8 cellular contexts compared by ENCODE assay signal in the genomic region with DNA sequence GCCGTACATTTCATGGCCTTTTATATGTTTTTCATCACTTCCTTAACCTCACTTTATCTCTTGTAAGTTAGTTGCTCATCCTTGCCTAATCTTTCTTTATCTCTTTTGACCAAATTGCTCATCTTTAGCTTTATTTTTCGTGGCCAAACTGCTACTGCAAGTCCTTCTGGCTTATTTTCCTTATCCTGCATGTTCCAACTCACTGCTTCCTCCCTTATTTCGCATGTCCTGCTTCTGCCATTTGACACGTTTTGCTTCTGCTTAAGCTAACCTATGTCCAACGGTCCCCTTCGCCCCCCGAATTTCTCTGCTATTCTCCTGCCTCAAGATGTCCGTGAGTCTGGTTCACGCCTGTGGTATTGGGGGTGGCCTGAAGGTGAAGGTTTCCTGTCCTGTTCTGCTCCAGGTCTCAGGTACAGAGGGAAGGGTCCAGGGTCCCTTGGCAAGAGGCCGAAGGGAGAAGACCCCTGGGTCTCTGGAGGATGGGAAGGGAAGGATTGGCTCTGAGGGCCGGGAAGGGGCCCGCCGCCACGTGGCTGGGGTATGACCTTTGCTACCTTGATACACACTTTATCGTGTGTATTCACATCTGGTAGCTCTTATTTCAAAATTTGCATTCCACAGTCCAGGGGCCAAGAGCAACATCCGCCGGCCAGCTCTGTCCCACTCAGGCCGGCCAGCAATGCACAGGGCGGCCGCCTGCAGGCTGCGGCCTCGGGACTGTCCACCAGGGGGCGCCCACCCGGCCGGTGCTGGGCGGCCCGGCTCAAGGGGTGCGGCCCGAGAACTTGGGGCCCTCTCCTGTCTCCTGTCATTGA. TPM values are rescaled to one million over a fixed set of nuclear protein-coding genes. Genes with fewer than 3 reads are reported as not detected.
DNase-seq lines count a peak whose midpoint lies in the region; ATAC-seq and TF ChIP-seq lines count a peak whose summit lies in the region.

No MANE protein-coding gene starts in this region.

- H3K4me3 ChIP-seq in ACC112 (ENCODE audit: low read depth, low read length) (no peak overlapping the region), NB4 (ENCODE audit: low read depth, low read length) (no peak overlapping the region), esophagus muscularis mucosa (no peak overlapping the region), transverse colon (no peak overlapping the region)

- no peaks in the 10 kb centered on the region for H3K36me3 ChIP-seq in ACC112 (ENCODE audit: insufficient read depth, low read length)
- H3K36me3 ChIP-seq in esophagus muscularis mucosa, result no peaks in the 10 kb centered on the region
- H3K36me3 ChIP-seq in transverse colon, result no peaks in the 10 kb centered on the region

- intact Hi-C loops in esophagus muscularis mucosa (cut with DNase I) (loop anchor here (1.0 kb wide), 1 partner anchor 37 kb away; no protein-coding TSS in a partner anchor), transverse colon (cut with DNase I; ENCODE audit: low total_unique reads) (loop anchor here (2.0 kb wide), 1 partner anchor 37 kb away; no protein-coding TSS in a partner anchor)

- H3K4me1 ChIP-seq in ACC112 (ENCODE audit: control insufficient read depth, insufficient read depth, low read length, unreplicated experiment) (peaks cover 10% of the 10 kb centered on the region), esophagus muscularis mucosa (peaks cover 8 to 15% (median 12%) of the 10 kb centered on the region in 4 donors), transverse colon (peaks cover 3 to 7% (median 5%) of the 10 kb centered on the region in 4 donors)

- H3K9me3 ChIP-seq in esophagus muscularis mucosa, result no peaks in the 10 kb centered on the region
- no peaks in the 10 kb centered on the region for H3K9me3 ChIP-seq in transverse colon

- no peaks in the 10 kb centered on the region for H3K79me2 ChIP-seq in ACC112 (ENCODE audit: control insufficient read depth, insufficient read depth, low read length, unreplicated experiment)

- in situ Hi-C loops in transverse colon (cut with MboI; ENCODE audit: low pct_ligation_motif_present in 1 of 4, low pct_unique_long_range_greater_than_20kb in 1 of 4, low sequenced_read_pairs in 3 of 4), result no loop called here

- TF ChIP-seq EP300 in esophagus muscularis mucosa (IDR thresholded peaks at IDR 0.05) (no peak), transverse colon (IDR thresholded peaks at IDR 0.05; ENCODE audit: low read depth) (no peak)

- H3K27ac ChIP-seq in ACC112 (ENCODE audit: low read depth, low read length) (no peak overlapping the region), esophagus muscularis mucosa (replicated peaks in 1 of 4) (peak overlapping the region in 1 of 4 donors; percentile 42), transverse colon (no peak overlapping the region)

- DNase-seq in NB4 (ENCODE audit: low read depth) (peak; percentile 45), activated T-cell treated with anti-CD3 and anti-CD28 coated beads for 24 hours (ENCODE audit: low read depth) (peak; percentile 52), esophagus muscularis mucosa (ENCODE audit: extremely low spot score) (no peak), nucleus accumbens (lab: John Stamatoyannopoulos, UW) (peak in 35 of 56 donors; percentile 6 to 68 (median 25)), transverse colon (peak; percentile 75), H4 (ENCODE audit: low spot score) (no peak)

- peak overlapping the region; percentile 78 for H2AFZ ChIP-seq in ACC112 (ENCODE audit: low read length, unreplicated experiment)

- peak; percentile 80 for ATAC-seq in GM19023 (IDR thresholded peaks at IDR 0.05; ENCODE audit: unreplicated experiment)

- no peak for TF ChIP-seq POLR2A in NB4 (IDR thresholded peaks at IDR 0.05; ENCODE audit: extremely low read depth, insufficient read length)
- TF ChIP-seq POLR2A in esophagus muscularis mucosa (IDR thresholded peaks at IDR 0.05; ENCODE audit: low read depth), result no peak
- no peak for TF ChIP-seq POLR2A in transverse colon (IDR thresholded peaks at IDR 0.05)

- TF ChIP-seq CTCF in NB4 (IDR thresholded peaks at IDR 0.05; ENCODE audit: low read depth, low read length), result peak; percentile 74
- TF ChIP-seq CTCF in esophagus muscularis mucosa (IDR thresholded peaks at IDR 0.05), result peak in 2 of 3 experiments; percentile 96 to 97
- peak; percentile 91 to 100 (median 99) for TF ChIP-seq CTCF in transverse colon (IDR thresholded peaks at IDR 0.05)

- H3K27me3 ChIP-seq in ACC112 (ENCODE audit: insufficient read depth, low read length) (no peaks in the 10 kb centered on the region), esophagus muscularis mucosa (no peaks in the 10 kb centered on the region), transverse colon (no peaks in the 10 kb centered on the region)

- WGBS in esophagus muscularis mucosa, result 49% methylated on average over 15 of the region's 29 CpGs
- WGBS in transverse colon (ENCODE audit: low coverage in 1 of 2), 2 donors, result 33 to 59% methylated on average over 8 to 29 of the region's 29 CpGs

RNA-seq across cellular contexts. Expression of gene C19orf85, which starts 2.9 kb away (rescaled TPM):
- total RNA-seq in esophagus muscularis mucosa (not detected), transverse colon (not detected)
- not detected in 2 replicates for total RNA-seq in H4 (2014; rRNA removed; shearing (Covaris generic))

RNA-seq across cellular contexts. Expression of gene ISOC2, which starts 6.0 kb away (rescaled TPM):
- 100 to 1,000 TPM in 1 of 4 donors, 10 to 100 TPM in 3; 66.8 to 104 (median 77.7) TPM for total RNA-seq in esophagus muscularis mucosa
- total RNA-seq in transverse colon, result 100 to 1,000 TPM in 2 of 4 donors, 10 to 100 TPM in 2; 71.1 to 142 (median 97.6) TPM
- total RNA-seq in H4 (2014; rRNA removed; shearing (Covaris generic)), result 187 and 279 TPM in 2 replicates

RNA-seq across cellular contexts. Expression of gene ZNF628, which starts 9.0 kb away (rescaled TPM):
- total RNA-seq in esophagus muscularis mucosa (10 to 100 TPM in 3 of 4 donors, 1 to 10 TPM in 1; 5.1 to 16.6 (median 11.9) TPM), transverse colon (1 to 10 TPM; 5.9 to 7.6 (median 6.4) TPM)
- 1.4 and 3.9 TPM in 2 replicates for total RNA-seq in H4 (2014; rRNA removed; shearing (Covaris generic))

RNA-seq across cellular contexts. Expression of gene NAT14, which starts 17.5 kb away (rescaled TPM):
- total RNA-seq in esophagus muscularis mucosa (10 to 100 TPM in 3 of 4 donors, 1 to 10 TPM in 1; 5.8 to 14.2 (median 10.2) TPM), transverse colon (1 to 10 TPM in 2 of 4 donors, not detected in 2; 2.1 to 2.7 TPM)
- total RNA-seq in H4 (2014; rRNA removed; shearing (Covaris generic)), result 28.0 and 28.9 TPM in 2 replicates

RNA-seq across cellular contexts. Expression of gene SSC5D, which starts 20.8 kb away (rescaled TPM):
- total RNA-seq in esophagus muscularis mucosa, result 10 to 100 TPM in 3 of 4 donors, 1 to 10 TPM in 1; 9.5 to 41.2 (median 14.6) TPM
- total RNA-seq in transverse colon, result 10 to 100 TPM in 2 of 4 donors, 1 to 10 TPM in 2; 3.4 to 41.2 (median 11.1) TPM
- total RNA-seq in H4 (2014; rRNA removed; shearing (Covaris generic)), result 0.23 and 0.29 TPM in 2 replicates

Comparison
In these comparisons a context has a peak if more than half of its experiments do, and no peak if none do; other contexts are left out.
1. DNase-seq: peak in NB4 (single experiment), activated T-cell treated with anti-CD3 and anti-CD28 coated beads for 24 hours (single experiment), nucleus accumbens (35 of 56) and transverse colon (single experiment); none in esophagus muscularis mucosa (single experiment) and H4 (single experiment).
2. Peak in every context shown above with its lines, with median percentiles within 50 percentile points of each other: CTCF ChIP-seq.